Comparison of ENCODE assay signal across 16 cellular contexts in genomic region chr11:79229047-79229446, GRCh38.
DNase-seq lines count a peak whose midpoint lies in the region; ATAC-seq and TF ChIP-seq lines count a peak whose summit lies in the region.
"Had no signal": no experiment of that assay in that cellular context is flagged by ENCODE, and none has a peak within 500 bp of the region (broad histone marks: within the 10 kb centered on the region; RNA-seq: fewer than 3 reads in every experiment).

No MANE protein-coding gene starts in this region.

- H2AFZ ChIP-seq in PC-3 (ENCODE audit: low read length) (no peak overlapping the region), mammary epithelial cell (ENCODE audit: low read depth, low read length) (no peak overlapping the region)
- H2AFZ ChIP-seq: GM23248 had no signal

- no peak for ATAC-seq in PC-3
- peak; percentile 78 for ATAC-seq in esophagus mucosa
- ATAC-seq in HG03378 (IDR thresholded peaks at IDR 0.05; ENCODE audit: unreplicated experiment) = no peak
- ATAC-seq in HG02588 (IDR thresholded peaks at IDR 0.05; ENCODE audit: unreplicated experiment) = no peak

- H3K4me1 ChIP-seq in PC-3 (ENCODE audit: insufficient read depth, low read length) (no peaks in the 10 kb centered on the region), mammary epithelial cell (ENCODE audit: insufficient read depth, low read length) (peaks cover 5% of the 10 kb centered on the region)

- CTCF ChIA-PET in PC-3 (lab: Charles Lee) (no interaction called here), mammary epithelial cell (lab: Charles Lee; ENCODE audit: low non-redundant PET) (no interaction called here)

- H3K9me3 ChIP-seq in PC-3 (ENCODE audit: low read length) (no peaks in the 10 kb centered on the region), mammary epithelial cell (replicated peaks; ENCODE audit: insufficient read depth, low read length) (no peaks in the 10 kb centered on the region)

- no peak overlapping the region for H3K4me2 ChIP-seq in PC-3 (ENCODE audit: low read length)
- H3K4me2 ChIP-seq in mammary epithelial cell (ENCODE audit: insufficient read depth, low read depth, low read length) = no peak overlapping the region

- in situ Hi-C loops in mammary epithelial cell (cut with MboI; ENCODE audit: low sequenced_read_pairs in 2 of 2) = no loop called here

- H3K27me3 ChIP-seq in PC-3 (ENCODE audit: low read length) (peaks cover 43% of the 10 kb centered on the region), mammary epithelial cell (ENCODE audit: insufficient read depth, low read length) (no peaks in the 10 kb centered on the region)

- no peak for TF ChIP-seq CTCF in PC-3 (conservative IDR thresholded peaks at IDR 0.05; ENCODE audit: low read depth, low read length)
- TF ChIP-seq CTCF in mammary epithelial cell (conservative IDR thresholded peaks at IDR 0.05 in 1 of 2, IDR thresholded peaks at IDR 0.05 in 1 of 2; ENCODE audit: extremely low read depth in 1 of 2, insufficient read depth in 1 of 2, low read depth in 1 of 2, low read length in 2 of 2) = no peak

- no peak overlapping the region for H3K27ac ChIP-seq in PC-3 (ENCODE audit: low read length)
- H3K27ac ChIP-seq in mammary epithelial cell (ENCODE audit: insufficient read depth, low read depth, low read length) = no peak overlapping the region
- H3K27ac ChIP-seq: GM23248 had no signal

- dilution Hi-C loops in mammary epithelial cell (cut with HindIII; ENCODE audit: low sequenced_read_pairs) = loop anchor here (5.0 kb wide), 1 partner anchor 57 kb away; no protein-coding TSS in a partner anchor

- H3F3A ChIP-seq in PC-3 (ENCODE audit: low read length, unreplicated experiment) = no peaks in the 10 kb centered on the region

- H3K9ac ChIP-seq in PC-3 (ENCODE audit: low read length) (no peak overlapping the region), mammary epithelial cell (ENCODE audit: insufficient read depth, low read length) (no peak overlapping the region)
- H3K9ac ChIP-seq: GM23248 had no signal

- DNase-seq in PC-3 (peak; percentile 33), mammary epithelial cell (peak; percentile 11), KG1 (lab: John Stamatoyannopoulos, UW) (no peak)
- DNase-seq: C1 segment of cervical spinal cord; Calu3; CD4-positive, alpha-beta memory T cell; COR-L47; DMS53; DMS79 treated with DMSO at 0.1 percent for 48 hours; GF-D8; GM23248; H7; HCEC 1CT had no signal

- H4K20me1 ChIP-seq in PC-3 (ENCODE audit: low read length) (no peaks in the 10 kb centered on the region), mammary epithelial cell (ENCODE audit: insufficient read depth, low read length) (no peaks in the 10 kb centered on the region)

- no peaks in the 10 kb centered on the region for H3K36me3 ChIP-seq in PC-3 (ENCODE audit: low read depth, low read length)
- H3K36me3 ChIP-seq in mammary epithelial cell (ENCODE audit: insufficient read depth, low read length) = no peaks in the 10 kb centered on the region

- intact Hi-C loops in PC-3 (cut with micrococcal nuclease) = no loop called here
- intact Hi-C loops in mammary epithelial cell (cut with micrococcal nuclease) = no loop called here

- H3K79me2 ChIP-seq in PC-3 (ENCODE audit: low read length) = no peaks in the 10 kb centered on the region
- H3K79me2 ChIP-seq in mammary epithelial cell (ENCODE audit: insufficient read depth, low read length) = no peaks in the 10 kb centered on the region

- no TSS peak for BruUV-seq in PC-3 (replicated peaks; lab: Mats Ljungman, UMichigan)
- no TSS peak for BruUV-seq in mammary epithelial cell (replicated peaks; lab: Mats Ljungman, UMichigan)

- H3K9me2 ChIP-seq in PC-3 (replicated peaks; ENCODE audit: low read length) = no peaks in the 10 kb centered on the region

- 92% methylated on average over 1 of the region's 1 CpG for WGBS in mammary epithelial cell (ENCODE audit: low coverage, missing lambda C conversion rate)

- POLR2A ChIA-PET in PC-3 (lab: Charles Lee; ENCODE audit: unreplicated experiment) = no interaction called here

- no peak overlapping the region for H3K4me3 ChIP-seq in PC-3 (ENCODE audit: low read length)
- no peak overlapping the region for H3K4me3 ChIP-seq in mammary epithelial cell (replicated peaks in 1 of 3; ENCODE audit: insufficient read depth in 1 of 3, low read depth in 2 of 3, low read length in 3 of 3)
- H3K4me3 ChIP-seq: GM23248 had no signal
